Comparison of ENCODE assay signal across 2 cellular contexts in genomic region chrX:20252392-20253231, GRCh38.
TF ChIP-seq lines count a peak whose summit lies in the region.

No MANE protein-coding gene starts in this region.

TF ChIP-seq in IMR-90, 13 proteins besides CTCF, POLR2A, EP300 and RAD21 (continued from another document):
- TF ChIP-seq, protein P1, sequence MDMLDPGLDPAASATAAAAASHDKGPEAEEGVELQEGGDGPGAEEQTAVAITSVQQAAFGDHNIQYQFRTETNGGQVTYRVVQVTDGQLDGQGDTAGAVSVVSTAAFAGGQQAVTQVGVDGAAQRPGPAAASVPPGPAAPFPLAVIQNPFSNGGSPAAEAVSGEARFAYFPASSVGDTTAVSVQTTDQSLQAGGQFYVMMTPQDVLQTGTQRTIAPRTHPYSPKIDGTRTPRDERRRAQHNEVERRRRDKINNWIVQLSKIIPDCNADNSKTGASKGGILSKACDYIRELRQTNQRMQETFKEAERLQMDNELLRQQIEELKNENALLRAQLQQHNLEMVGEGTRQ (IDR thresholded peaks at IDR 0.05; ENCODE audit: low read depth, low read length): no peak

TF ChIP-seq in liver, 16 proteins besides CTCF, POLR2A, EP300 and RAD21 (continued from another document):
- no peak for TF ChIP-seq REST (IDR thresholded peaks at IDR 0.05)
- no peak for TF ChIP-seq JUND (IDR thresholded peaks at IDR 0.05)
- no peak for TF ChIP-seq ZBTB33 (IDR thresholded peaks at IDR 0.05)
- TF ChIP-seq GABPA (IDR thresholded peaks at IDR 0.05 in 1 of 2, conservative IDR thresholded peaks at IDR 0.05 in 1 of 2): no peak
- no peak for TF ChIP-seq NR2F2 (IDR thresholded peaks at IDR 0.05)
- TF ChIP-seq HNF4G (IDR thresholded peaks at IDR 0.05): no peak
- TF ChIP-seq FOXA1 (IDR thresholded peaks at IDR 0.05): no peak
- no peak for TF ChIP-seq HNF4A (conservative IDR thresholded peaks at IDR 0.05)
- TF ChIP-seq MAX (IDR thresholded peaks at IDR 0.05): no peak
- no peak for TF ChIP-seq TAF1 (conservative IDR thresholded peaks at IDR 0.05)
